In genomic region chr2:239152239-239152915, GRCh38 we compare ENCODE assay signal across 11 cellular contexts.
DNase-seq lines count a peak whose midpoint lies in the region; ATAC-seq and TF ChIP-seq lines count a peak whose summit lies in the region.
"Had no signal": no experiment of that assay in that cellular context is flagged by ENCODE, and none has a peak within 500 bp of the region (broad histone marks: within the 10 kb centered on the region; RNA-seq: fewer than 3 reads in every experiment).

No MANE protein-coding gene starts in this region.

- intact Hi-C loops in naive thymus-derived CD4-positive, alpha-beta T cell (cut with micrococcal nuclease): no loop called here
- intact Hi-C loops in tibial artery (cut with DNase I; ENCODE audit: low total_unique reads): no loop called here
- intact Hi-C loops in Caco-2 (cut with micrococcal nuclease; ENCODE audit: unreplicated experiment): no loop called here

- peaks cover 9 to 37% (median 24%) of the 10 kb centered on the region in 7 donors for H3K4me1 Mint-ChIP-seq in naive thymus-derived CD4-positive, alpha-beta T cell
- H3K4me1 Mint-ChIP-seq in Caco-2 (ENCODE audit: low read depth, unreplicated experiment): no peaks in the 10 kb centered on the region

- H3K4me3 Mint-ChIP-seq in naive thymus-derived CD4-positive, alpha-beta T cell: no peak overlapping the region
- no peak overlapping the region for H3K4me3 Mint-ChIP-seq in Caco-2 (ENCODE audit: unreplicated experiment)

- H3K4me1 ChIP-seq in gastroesophageal sphincter: peaks cover 0 to 28% (median 4%) of the 10 kb centered on the region in 3 donors
- peaks cover 8 to 20% of the 10 kb centered on the region in 2 donors for H3K4me1 ChIP-seq in naive thymus-derived CD4-positive, alpha-beta T cell (ENCODE audit: control insufficient read depth in 2 of 2, insufficient read depth in 2 of 2, low read length in 2 of 2)
- H3K4me1 ChIP-seq in tibial artery: peaks cover 0 to 4% (median under 1%) of the 10 kb centered on the region in 4 donors
- H3K4me1 ChIP-seq in Caco-2: no peaks in the 10 kb centered on the region

- no peak overlapping the region for H3K4me3 ChIP-seq in gastroesophageal sphincter
- no peak overlapping the region for H3K4me3 ChIP-seq in naive thymus-derived CD4-positive, alpha-beta T cell (ENCODE audit: low read length)
- H3K4me3 ChIP-seq in tibial artery: no peak overlapping the region
- H3K4me3 ChIP-seq in Caco-2 (ENCODE audit: low read depth, low read length): no peak overlapping the region

- CTCF ChIA-PET in naive thymus-derived CD4-positive, alpha-beta T cell (lab: Charles Lee): no interaction called here
- CTCF ChIA-PET in Caco-2 (lab: Charles Lee): no interaction called here

- H3K36me3 ChIP-seq in gastroesophageal sphincter (peaks cover 0 to 88% of the 10 kb centered on the region in 2 donors), tibial artery (peaks cover 7 to 86% (median 46%) of the 10 kb centered on the region in 3 donors), Caco-2 (ENCODE audit: control insufficient read depth, insufficient read depth, low read length) (no peaks in the 10 kb centered on the region)
- peaks cover 3 to 60% (median 6%) of the 10 kb centered on the region in 3 experiments for H3K36me3 ChIP-seq in naive thymus-derived CD4-positive, alpha-beta T cell (ENCODE audit: control insufficient read depth in 2 of 3, insufficient read depth in 3 of 3, low read length in 3 of 3)

- H3K27me3 ChIP-seq in gastroesophageal sphincter: no peaks in the 10 kb centered on the region
- no peaks in the 10 kb centered on the region for H3K27me3 ChIP-seq in naive thymus-derived CD4-positive, alpha-beta T cell (ENCODE audit: control insufficient read depth in 2 of 2, insufficient read depth in 2 of 2, low read length in 2 of 2)
- no peaks in the 10 kb centered on the region for H3K27me3 ChIP-seq in tibial artery
- H3K27me3 ChIP-seq in Caco-2 (replicated peaks; ENCODE audit: control insufficient read depth, insufficient read depth, low read length): no peaks in the 10 kb centered on the region

- H3K27ac ChIP-seq in gastroesophageal sphincter: peak overlapping the region in 3 of 4 donors; percentile 77 to 80 (median 79)
- peak overlapping the region; percentile 0 for H3K27ac ChIP-seq in naive thymus-derived CD4-positive, alpha-beta T cell (ENCODE audit: low read depth, low read length)
- peak overlapping the region; percentile 51 to 55 for H3K27ac ChIP-seq in tibial artery

- no peaks in the 10 kb centered on the region for H3K9me3 ChIP-seq in gastroesophageal sphincter
- H3K9me3 ChIP-seq in naive thymus-derived CD4-positive, alpha-beta T cell (ENCODE audit: control insufficient read depth in 2 of 3, low read length in 3 of 3): peaks cover 0 to 22% (median 14%) of the 10 kb centered on the region in 3 experiments
- no peaks in the 10 kb centered on the region for H3K9me3 ChIP-seq in tibial artery
- no peaks in the 10 kb centered on the region for H3K9me3 ChIP-seq in Caco-2
- H3K9me3 ChIP-seq: SK-N-SH had no signal

- BruUV-seq in Caco-2 (replicated peaks; lab: Mats Ljungman, UMichigan): no TSS peak

- no peak for TF ChIP-seq POLR2A in gastroesophageal sphincter (IDR thresholded peaks at IDR 0.05)

- no peak for ATAC-seq in gastroesophageal sphincter
- no peak for ATAC-seq in naive thymus-derived CD4-positive, alpha-beta T cell

- POLR2A ChIA-PET in naive thymus-derived CD4-positive, alpha-beta T cell (lab: Charles Lee): interaction anchor here (0.8 kb wide), 1 partner anchor 9 kb away, joined by 3 read pairs; no protein-coding TSS in a partner anchor
- POLR2A ChIA-PET in Caco-2 (lab: Charles Lee): no interaction called here

- no peak for TF ChIP-seq EP300 in gastroesophageal sphincter (IDR thresholded peaks at IDR 0.05)

- H3K27me3 Mint-ChIP-seq in naive thymus-derived CD4-positive, alpha-beta T cell: no peaks in the 10 kb centered on the region
- H3K27me3 Mint-ChIP-seq in Caco-2 (ENCODE audit: insufficient read depth, unreplicated experiment): no peaks in the 10 kb centered on the region

- H3K27ac Mint-ChIP-seq in naive thymus-derived CD4-positive, alpha-beta T cell: peak overlapping the region in 5 of 9 donors; percentile 21 to 80 (median 55)
- H3K27ac Mint-ChIP-seq in Caco-2 (ENCODE audit: unreplicated experiment): no peak overlapping the region

- peaks cover 0 to 26% (median 9%) of the 10 kb centered on the region in 11 donors for H3K9me3 Mint-ChIP-seq in naive thymus-derived CD4-positive, alpha-beta T cell
- no peaks in the 10 kb centered on the region for H3K9me3 Mint-ChIP-seq in Caco-2 (ENCODE audit: unreplicated experiment)

- 80 to 85% methylated on average over 4 to 7 of the region's 10 CpGs for WGBS in gastroesophageal sphincter (ENCODE audit: low coverage in 1 of 2), 2 donors

- peaks cover 22 to 76% (median 58%) of the 10 kb centered on the region in 5 donors for H3K36me3 Mint-ChIP-seq in naive thymus-derived CD4-positive, alpha-beta T cell
- no peaks in the 10 kb centered on the region for H3K36me3 Mint-ChIP-seq in Caco-2 (ENCODE audit: insufficient read depth, unreplicated experiment)

- TF ChIP-seq CTCF in gastroesophageal sphincter (IDR thresholded peaks at IDR 0.05) (no peak), tibial artery (IDR thresholded peaks at IDR 0.05) (no peak), Caco-2 (IDR thresholded peaks at IDR 0.05; ENCODE audit: insufficient read depth in 1 of 2, low read depth in 1 of 2, low read length in 1 of 2, severe bottlenecking in 1 of 2, unreplicated experiment in 1 of 2) (no peak)

- DNase-seq in activated CD8-positive, alpha-beta memory T cell treated with anti-CD3 and anti-CD28 coated beads, Interleukin-2, amount 50 U/mL, for 4 hours: peak; percentile 13
- no peak for DNase-seq in activated CD8-positive, alpha-beta memory T cell treated with anti-CD3 and anti-CD28 coated beads for 24 hours
- DNase-seq in naive thymus-derived CD4-positive, alpha-beta T cell: peak in 1 of 9 donors; percentile 8
- DNase-seq in tibial artery: peak; percentile 29 to 65
- no peak for DNase-seq in Caco-2
- DNase-seq in NCI-H2227 (lab: John Stamatoyannopoulos, UW; ENCODE audit: unreplicated experiment): no peak
- DNase-seq in NCI-H1930 (lab: John Stamatoyannopoulos, UW): no peak
- DNase-seq: effector CD8-positive, alpha-beta T cell; SK-N-SH; stimulated activated CD4-positive, alpha-beta T cell treated with anti-CD3 and anti-CD28 coated beads, Interleukin-4, amount 100 ng/mL, for 24 hours had no signal

Comparison
In these comparisons a context has a peak if more than half of its experiments do, and no peak if none do; other contexts are left out.
1. DNase-seq: peak in activated CD8-positive, alpha-beta memory T cell treated with anti-CD3 and anti-CD28 coated beads, Interleukin-2, amount 50 U/mL, for 4 hours (single experiment) and tibial artery (2 of 2); none in activated CD8-positive, alpha-beta memory T cell treated with anti-CD3 and anti-CD28 coated beads for 24 hours (single experiment), Caco-2 (0 of 2), NCI-H2227 (single experiment) and NCI-H1930 (0 of 2).
2. H3K27ac ChIP-seq: peak in every context shown above with its lines; median percentile 79 in gastroesophageal sphincter; 53 in tibial artery; 0 in naive thymus-derived CD4-positive, alpha-beta T cell.